1 cellular context compared by ENCODE assay signal in the genomic region with DNA sequence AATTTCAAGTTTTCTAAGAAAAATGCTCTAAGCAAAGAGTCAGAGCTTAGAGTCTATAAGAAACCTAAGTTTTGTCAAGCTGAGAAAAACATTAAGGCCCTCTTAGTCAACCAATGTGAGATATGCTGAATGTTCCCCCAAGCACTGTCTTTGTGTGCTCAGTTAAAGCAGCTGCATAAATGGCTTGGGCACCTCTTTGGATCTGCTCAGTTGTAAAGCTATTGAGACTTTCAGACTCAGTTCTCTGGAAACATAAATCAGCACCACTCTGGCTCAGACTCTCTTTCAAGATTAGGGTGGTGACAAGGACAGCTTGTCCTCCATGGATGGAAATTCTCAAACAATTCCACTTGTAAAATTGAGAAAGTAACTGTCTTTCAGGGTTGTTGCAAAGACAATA.
TF ChIP-seq lines count a peak whose summit lies in the region.

No MANE protein-coding gene starts in this region.

TF ChIP-seq in GM23338, 12 proteins besides CTCF, POLR2A, EP300 and RAD21 (continued from another document):
- TF ChIP-seq, protein P1, sequence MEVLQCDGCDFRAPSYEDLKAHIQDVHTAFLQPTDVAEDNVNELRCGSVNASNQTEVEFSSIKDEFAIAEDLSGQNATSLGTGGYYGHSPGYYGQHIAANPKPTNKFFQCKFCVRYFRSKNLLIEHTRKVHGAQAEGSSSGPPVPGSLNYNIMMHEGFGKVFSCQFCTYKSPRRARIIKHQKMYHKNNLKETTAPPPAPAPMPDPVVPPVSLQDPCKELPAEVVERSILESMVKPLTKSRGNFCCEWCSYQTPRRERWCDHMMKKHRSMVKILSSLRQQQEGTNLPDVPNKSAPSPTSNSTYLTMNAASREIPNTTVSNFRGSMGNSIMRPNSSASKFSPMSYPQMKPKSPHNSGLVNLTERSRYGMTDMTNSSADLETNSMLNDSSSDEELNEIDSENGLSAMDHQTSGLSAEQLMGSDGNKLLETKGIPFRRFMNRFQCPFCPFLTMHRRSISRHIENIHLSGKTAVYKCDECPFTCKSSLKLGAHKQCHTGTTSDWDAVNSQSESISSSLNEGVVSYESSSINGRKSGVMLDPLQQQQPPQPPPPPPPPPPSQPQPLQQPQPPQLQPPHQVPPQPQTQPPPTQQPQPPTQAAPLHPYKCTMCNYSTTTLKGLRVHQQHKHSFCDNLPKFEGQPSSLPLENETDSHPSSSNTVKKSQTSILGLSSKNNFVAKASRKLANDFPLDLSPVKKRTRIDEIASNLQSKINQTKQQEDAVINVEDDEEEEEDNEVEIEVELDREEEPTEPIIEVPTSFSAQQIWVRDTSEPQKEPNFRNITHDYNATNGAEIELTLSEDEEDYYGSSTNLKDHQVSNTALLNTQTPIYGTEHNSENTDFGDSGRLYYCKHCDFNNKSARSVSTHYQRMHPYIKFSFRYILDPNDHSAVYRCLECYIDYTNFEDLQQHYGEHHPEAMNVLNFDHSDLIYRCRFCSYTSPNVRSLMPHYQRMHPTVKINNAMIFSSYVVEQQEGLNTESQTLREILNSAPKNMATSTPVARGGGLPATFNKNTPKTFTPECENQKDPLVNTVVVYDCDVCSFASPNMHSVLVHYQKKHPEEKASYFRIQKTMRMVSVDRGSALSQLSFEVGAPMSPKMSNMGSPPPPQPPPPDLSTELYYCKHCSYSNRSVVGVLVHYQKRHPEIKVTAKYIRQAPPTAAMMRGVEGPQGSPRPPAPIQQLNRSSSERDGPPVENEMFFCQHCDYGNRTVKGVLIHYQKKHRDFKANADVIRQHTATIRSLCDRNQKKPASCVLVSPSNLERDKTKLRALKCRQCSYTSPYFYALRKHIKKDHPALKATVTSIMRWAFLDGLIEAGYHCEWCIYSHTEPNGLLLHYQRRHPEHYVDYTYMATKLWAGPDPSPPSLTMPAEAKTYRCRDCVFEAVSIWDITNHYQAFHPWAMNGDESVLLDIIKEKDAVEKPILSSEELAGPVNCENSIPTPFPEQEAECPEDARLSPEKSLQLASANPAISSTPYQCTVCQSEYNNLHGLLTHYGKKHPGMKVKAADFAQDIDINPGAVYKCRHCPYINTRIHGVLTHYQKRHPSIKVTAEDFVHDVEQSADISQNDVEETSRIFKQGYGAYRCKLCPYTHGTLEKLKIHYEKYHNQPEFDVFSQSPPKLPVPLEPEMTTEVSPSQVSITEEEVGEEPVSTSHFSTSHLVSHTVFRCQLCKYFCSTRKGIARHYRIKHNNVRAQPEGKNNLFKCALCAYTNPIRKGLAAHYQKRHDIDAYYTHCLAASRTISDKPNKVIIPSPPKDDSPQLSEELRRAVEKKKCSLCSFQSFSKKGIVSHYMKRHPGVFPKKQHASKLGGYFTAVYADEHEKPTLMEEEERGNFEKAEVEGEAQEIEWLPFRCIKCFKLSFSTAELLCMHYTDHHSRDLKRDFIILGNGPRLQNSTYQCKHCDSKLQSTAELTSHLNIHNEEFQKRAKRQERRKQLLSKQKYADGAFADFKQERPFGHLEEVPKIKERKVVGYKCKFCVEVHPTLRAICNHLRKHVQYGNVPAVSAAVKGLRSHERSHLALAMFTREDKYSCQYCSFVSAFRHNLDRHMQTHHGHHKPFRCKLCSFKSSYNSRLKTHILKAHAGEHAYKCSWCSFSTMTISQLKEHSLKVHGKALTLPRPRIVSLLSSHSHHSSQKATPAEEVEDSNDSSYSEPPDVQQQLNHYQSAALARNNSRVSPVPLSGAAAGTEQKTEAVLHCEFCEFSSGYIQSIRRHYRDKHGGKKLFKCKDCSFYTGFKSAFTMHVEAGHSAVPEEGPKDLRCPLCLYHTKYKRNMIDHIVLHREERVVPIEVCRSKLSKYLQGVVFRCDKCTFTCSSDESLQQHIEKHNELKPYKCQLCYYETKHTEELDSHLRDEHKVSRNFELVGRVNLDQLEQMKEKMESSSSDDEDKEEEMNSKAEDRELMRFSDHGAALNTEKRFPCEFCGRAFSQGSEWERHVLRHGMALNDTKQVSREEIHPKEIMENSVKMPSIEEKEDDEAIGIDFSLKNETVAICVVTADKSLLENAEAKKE (CRISPR knock-in tag; IDR thresholded peaks at IDR 0.05) = no peak
- no peak for TF ChIP-seq CREB1 (CRISPR knock-in tag; IDR thresholded peaks at IDR 0.05; ENCODE audit: low read depth)
- no peak for TF ChIP-seq STAT1 (IDR thresholded peaks at IDR 0.05; ENCODE audit: unreplicated experiment)
- no peak for TF ChIP-seq EZH2phosphoT487 (IDR thresholded peaks at IDR 0.05; ENCODE audit: unreplicated experiment)
- TF ChIP-seq, protein P2, sequence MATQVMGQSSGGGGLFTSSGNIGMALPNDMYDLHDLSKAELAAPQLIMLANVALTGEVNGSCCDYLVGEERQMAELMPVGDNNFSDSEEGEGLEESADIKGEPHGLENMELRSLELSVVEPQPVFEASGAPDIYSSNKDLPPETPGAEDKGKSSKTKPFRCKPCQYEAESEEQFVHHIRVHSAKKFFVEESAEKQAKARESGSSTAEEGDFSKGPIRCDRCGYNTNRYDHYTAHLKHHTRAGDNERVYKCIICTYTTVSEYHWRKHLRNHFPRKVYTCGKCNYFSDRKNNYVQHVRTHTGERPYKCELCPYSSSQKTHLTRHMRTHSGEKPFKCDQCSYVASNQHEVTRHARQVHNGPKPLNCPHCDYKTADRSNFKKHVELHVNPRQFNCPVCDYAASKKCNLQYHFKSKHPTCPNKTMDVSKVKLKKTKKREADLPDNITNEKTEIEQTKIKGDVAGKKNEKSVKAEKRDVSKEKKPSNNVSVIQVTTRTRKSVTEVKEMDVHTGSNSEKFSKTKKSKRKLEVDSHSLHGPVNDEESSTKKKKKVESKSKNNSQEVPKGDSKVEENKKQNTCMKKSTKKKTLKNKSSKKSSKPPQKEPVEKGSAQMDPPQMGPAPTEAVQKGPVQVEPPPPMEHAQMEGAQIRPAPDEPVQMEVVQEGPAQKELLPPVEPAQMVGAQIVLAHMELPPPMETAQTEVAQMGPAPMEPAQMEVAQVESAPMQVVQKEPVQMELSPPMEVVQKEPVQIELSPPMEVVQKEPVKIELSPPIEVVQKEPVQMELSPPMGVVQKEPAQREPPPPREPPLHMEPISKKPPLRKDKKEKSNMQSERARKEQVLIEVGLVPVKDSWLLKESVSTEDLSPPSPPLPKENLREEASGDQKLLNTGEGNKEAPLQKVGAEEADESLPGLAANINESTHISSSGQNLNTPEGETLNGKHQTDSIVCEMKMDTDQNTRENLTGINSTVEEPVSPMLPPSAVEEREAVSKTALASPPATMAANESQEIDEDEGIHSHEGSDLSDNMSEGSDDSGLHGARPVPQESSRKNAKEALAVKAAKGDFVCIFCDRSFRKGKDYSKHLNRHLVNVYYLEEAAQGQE (IDR thresholded peaks at IDR 0.05; ENCODE audit: unreplicated experiment) = no peak
- no peak for TF ChIP-seq ZNF331 (CRISPR knock-in tag; IDR thresholded peaks at IDR 0.05; ENCODE audit: low read depth)
- no peak for TF ChIP-seq EZH2 (IDR thresholded peaks at IDR 0.05; ENCODE audit: low read depth, unreplicated experiment)
- TF ChIP-seq, protein P3, sequence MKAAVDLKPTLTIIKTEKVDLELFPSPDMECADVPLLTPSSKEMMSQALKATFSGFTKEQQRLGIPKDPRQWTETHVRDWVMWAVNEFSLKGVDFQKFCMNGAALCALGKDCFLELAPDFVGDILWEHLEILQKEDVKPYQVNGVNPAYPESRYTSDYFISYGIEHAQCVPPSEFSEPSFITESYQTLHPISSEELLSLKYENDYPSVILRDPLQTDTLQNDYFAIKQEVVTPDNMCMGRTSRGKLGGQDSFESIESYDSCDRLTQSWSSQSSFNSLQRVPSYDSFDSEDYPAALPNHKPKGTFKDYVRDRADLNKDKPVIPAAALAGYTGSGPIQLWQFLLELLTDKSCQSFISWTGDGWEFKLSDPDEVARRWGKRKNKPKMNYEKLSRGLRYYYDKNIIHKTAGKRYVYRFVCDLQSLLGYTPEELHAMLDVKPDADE (IDR thresholded peaks at IDR 0.05) = no peak
- no peak for TF ChIP-seq POLR2AphosphoS5 (IDR thresholded peaks at IDR 0.05; ENCODE audit: low read depth)
- no peak for TF ChIP-seq ZNF114 (CRISPR knock-in tag; IDR thresholded peaks at IDR 0.05)
- no peak for TF ChIP-seq JUNB (IDR thresholded peaks at IDR 0.05; ENCODE audit: unreplicated experiment)
